8 cellular contexts compared by ENCODE assay signal in the genomic region with DNA sequence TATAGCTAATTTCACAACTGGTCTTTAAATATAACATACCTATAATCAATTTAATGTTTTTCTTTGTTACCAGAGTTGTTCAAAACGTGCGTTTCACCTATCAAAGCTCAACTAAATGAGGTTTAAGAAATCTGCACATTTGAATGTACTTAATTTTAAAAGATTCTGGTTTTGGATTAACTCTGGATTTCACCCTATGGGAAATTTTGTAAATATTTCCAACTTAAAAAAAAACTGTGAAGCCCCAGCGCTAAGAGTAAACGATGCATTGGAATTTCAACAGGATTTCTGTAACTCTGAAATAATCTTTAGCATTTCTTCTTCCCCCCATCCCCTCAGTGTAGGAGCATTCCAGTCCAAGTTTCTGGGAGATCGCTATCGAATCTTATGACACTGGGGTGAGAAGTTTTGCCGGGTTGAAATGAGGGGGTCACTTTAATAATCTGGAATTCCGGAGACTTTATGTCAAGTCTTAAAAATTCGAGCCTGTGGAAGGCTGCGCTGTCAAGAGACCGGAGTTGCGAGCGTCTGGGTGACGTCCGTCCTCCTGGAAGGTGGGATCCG. TPM values are rescaled to one million over a fixed set of nuclear protein-coding genes. Genes with fewer than 3 reads are reported as not detected.
DNase-seq lines count a peak whose midpoint lies in the region; ATAC-seq, FAIRE-seq and TF ChIP-seq lines count a peak whose summit lies in the region.

No MANE protein-coding gene starts in this region.

- peak overlapping the region; percentile 95 to 99 for H3K4me3 ChIP-seq in right atrium auricular region
- peak overlapping the region; percentile 84 for H3K4me3 ChIP-seq in bronchial epithelial cell (ENCODE audit: low read depth, low read length)
- peak overlapping the region; percentile 83 to 90 for H3K4me3 ChIP-seq in vagina

- H3K27me3 ChIP-seq in right atrium auricular region = no peaks in the 10 kb centered on the region
- H3K27me3 ChIP-seq in bronchial epithelial cell (ENCODE audit: control insufficient read depth, insufficient read depth, low read length) = no peaks in the 10 kb centered on the region
- no peaks in the 10 kb centered on the region for H3K27me3 ChIP-seq in vagina

- TF ChIP-seq CTCF in right atrium auricular region (IDR thresholded peaks at IDR 0.05) (no peak), bronchial epithelial cell (IDR thresholded peaks at IDR 0.05; ENCODE audit: insufficient read depth, low read length, severe bottlenecking) (no peak), mesothelial cell of epicardium (IDR thresholded peaks at IDR 0.05; ENCODE audit: unreplicated experiment) (no peak), vagina (IDR thresholded peaks at IDR 0.05) (no peak)

- DNase-seq in right atrium auricular region (ENCODE audit: low spot score) (no peak), Right ventricle myocardium inferior (ENCODE audit: missing footprints) (no peak), bronchial epithelial cell (ENCODE audit: low read depth) (peak; percentile 29), mesothelial cell of epicardium (ENCODE audit: low spot score in 2 of 2, unreplicated experiment in 2 of 2) (no peak), vagina (ENCODE audit: extremely low spot score in 2 of 2) (no peak), left lobe of liver (ENCODE audit: low spot score) (no peak), NCI-H1092 treated with DMSO at 0.1 percent for 48 hours (lab: John Stamatoyannopoulos, UW) (no peak)

- no peaks in the 10 kb centered on the region for H3K36me3 Mint-ChIP-seq in mesothelial cell of epicardium

- peaks cover 12% of the 10 kb centered on the region for H3K4me1 Mint-ChIP-seq in mesothelial cell of epicardium

- H3K27ac ChIP-seq in right atrium auricular region (peak overlapping the region; percentile 93 to 96), vagina (peak overlapping the region; percentile 96)

- H3K4me1 ChIP-seq in right atrium auricular region (peaks cover 0 to 28% of the 10 kb centered on the region in 2 donors), vagina (peaks cover 37% of the 10 kb centered on the region)

- H3K27me3 Mint-ChIP-seq in mesothelial cell of epicardium (ENCODE audit: low read depth) = no peaks in the 10 kb centered on the region

- peak overlapping the region; percentile 96 for H3K27ac Mint-ChIP-seq in mesothelial cell of epicardium

- TF ChIP-seq POLR2A in vagina (IDR thresholded peaks at IDR 0.05) = no peak

- peak overlapping the region; percentile 86 for H3K4me3 Mint-ChIP-seq in mesothelial cell of epicardium

- intact Hi-C loops in Right ventricle myocardium inferior (cut with DNase I) (loop anchor here (5.0 to 10.0 kb wide), 2 partner anchors 81 to 284 kb away; a partner anchor contains a TSS), vagina (cut with DNase I) (loop anchor here (5.0 kb wide), 1 partner anchor 59 kb away; no protein-coding TSS in a partner anchor)

- no peak for ATAC-seq in Right ventricle myocardium inferior
- no peak for ATAC-seq in left lobe of liver
- no peak for ATAC-seq in HG02798 (IDR thresholded peaks at IDR 0.05; ENCODE audit: poor library complexity, unreplicated experiment)

- no peaks in the 10 kb centered on the region for H3K36me3 ChIP-seq in right atrium auricular region
- H3K36me3 ChIP-seq in bronchial epithelial cell (ENCODE audit: control insufficient read depth, insufficient read depth, low read length) = no peaks in the 10 kb centered on the region
- no peaks in the 10 kb centered on the region for H3K36me3 ChIP-seq in vagina

- H3K9me3 ChIP-seq in right atrium auricular region = no peaks in the 10 kb centered on the region
- H3K9me3 ChIP-seq in vagina = no peaks in the 10 kb centered on the region

- H3K9me3 Mint-ChIP-seq in mesothelial cell of epicardium = peaks cover 9% of the 10 kb centered on the region

- FAIRE-seq in bronchial epithelial cell (lab: Jason Lieb, UNC) = no peak

RNA-seq across cellular contexts. Expression of a gene that starts 0.6 kb away (rescaled TPM):
- total RNA-seq in right atrium auricular region = 10 to 100 TPM; 15.6 to 17.2 TPM
- 49.0 TPM for total RNA-seq in Right ventricle myocardium inferior
- 41.3 and 47.0 TPM in 2 replicates for total RNA-seq in bronchial epithelial cell
- total RNA-seq in mesothelial cell of epicardium = 53.6 to 62.6 TPM (median 59.8 TPM) in 3 replicates
- total RNA-seq in vagina = 56.7 TPM
- 11.2 TPM for total RNA-seq in left lobe of liver
